ENCODE assay signal across 1 cellular context in the genomic region with DNA sequence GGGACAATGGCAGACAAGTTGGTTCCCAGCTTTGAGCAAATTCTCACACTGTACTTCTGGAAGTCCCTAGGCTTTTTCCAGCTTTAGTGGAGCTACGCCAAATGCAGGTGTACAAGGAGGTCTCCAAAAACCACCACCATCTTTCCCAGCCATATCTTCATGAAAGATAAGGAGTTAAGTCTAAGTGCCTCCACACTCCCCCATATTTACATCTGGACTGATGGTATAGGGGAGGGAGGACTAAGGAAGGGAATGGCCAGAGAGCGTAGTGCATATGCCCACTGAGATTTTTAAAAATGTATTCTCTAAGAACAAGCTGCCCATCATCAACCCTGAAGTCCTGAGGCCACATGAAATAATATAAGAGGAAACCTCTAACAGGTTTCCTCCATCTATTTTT.
TF ChIP-seq lines count a peak whose summit lies in the region.

No MANE protein-coding gene starts in this region.

TF ChIP-seq in K562, 482 proteins besides CTCF, POLR2A, EP300 and RAD21 (continued from another document):
- 0 out of 2 replicates have a peak, but pooled peaks have one; percentile 35 for TF ChIP-seq TAL1 (IDR thresholded peaks at IDR 0.05)
- peak in 1 of 2 experiments; percentile 46; a peak in 1 of 4 replicates for TF ChIP-seq FOXA3 (CRISPR knock-in tag; conservative IDR thresholded peaks at IDR 0.05 in 1 of 2, IDR thresholded peaks at IDR 0.05 in 1 of 2)
- TF ChIP-seq ZNF212 (CRISPR knock-in tag; IDR thresholded peaks at IDR 0.05) = no peak
- TF ChIP-seq TEAD4 (IDR thresholded peaks at IDR 0.05; ENCODE audit: low read length) = peak; percentile 40; the same call in 1 of the 2 replicates
- no peak for TF ChIP-seq TEAD4 (CRISPR knock-in tag; IDR thresholded peaks at IDR 0.05; ENCODE audit: borderline replicate concordance)
- TF ChIP-seq TAF9B (IDR thresholded peaks at IDR 0.05; ENCODE audit: partially characterized antibody) = no peak
- no peak for TF ChIP-seq ATF7 (IDR thresholded peaks at IDR 0.05)
- TF ChIP-seq FOXK2 (conservative IDR thresholded peaks at IDR 0.05 in 1 of 2, IDR thresholded peaks at IDR 0.05 in 1 of 2; ENCODE audit: low read depth in 2 of 2) = peak; percentile 61 to 78; a peak in 3 of 4 replicates
- TF ChIP-seq NCOR1 (IDR thresholded peaks at IDR 0.05) = 0 out of 2 replicates have a peak, but pooled peaks have one; percentile 22
- 0 out of 2 replicates have a peak, but pooled peaks have one; percentile 19 for TF ChIP-seq KLF16 (IDR thresholded peaks at IDR 0.05)
- TF ChIP-seq U2AF2 (optimal IDR thresholded peaks at IDR 0.05; ENCODE audit: low read depth, low read length) = no peak
- TF ChIP-seq XRCC3 (IDR thresholded peaks at IDR 0.05) = no peak
- TF ChIP-seq SMARCA4 (IDR thresholded peaks at IDR 0.05) = 0 out of 2 replicates have a peak, but pooled peaks have one; percentile 31
- TF ChIP-seq CTBP1 (IDR thresholded peaks at IDR 0.05; ENCODE audit: borderline replicate concordance) = 0 out of 2 replicates have a peak, but pooled peaks have one; percentile 46
- peak; percentile 46; the same call in 1 of the 2 replicates for TF ChIP-seq CBFA2T3 (IDR thresholded peaks at IDR 0.05)
- peak in 1 of 2 experiments; percentile 48; a peak in 1 of 4 replicates for TF ChIP-seq RCOR1 (IDR thresholded peaks at IDR 0.05; ENCODE audit: borderline replicate concordance in 1 of 2, low read depth in 2 of 2, low read length in 2 of 2)
- TF ChIP-seq ARID1B (IDR thresholded peaks at IDR 0.05) = peak; percentile 52
- no peak for TF ChIP-seq TBL1XR1 (IDR thresholded peaks at IDR 0.05; ENCODE audit: low read length in 2 of 2)
- TF ChIP-seq MIER1 (IDR thresholded peaks at IDR 0.05; ENCODE audit: low read depth) = no peak
- no peak for TF ChIP-seq MAFG (tag; conservative IDR thresholded peaks at IDR 0.05)
- TF ChIP-seq SOX6 (IDR thresholded peaks at IDR 0.05) = peak; percentile 23; the same call in 1 of the 2 replicates
